9 cellular contexts compared by ENCODE assay signal in genomic region chr2:19361325-19361990, GRCh38. TPM values are rescaled to one million over a fixed set of nuclear protein-coding genes. Genes with fewer than 3 reads are reported as not detected.
DNase-seq lines count a peak whose midpoint lies in the region; ATAC-seq and TF ChIP-seq lines count a peak whose summit lies in the region.
"Had no signal": no experiment of that assay in that cellular context is flagged by ENCODE, and none has a peak within 500 bp of the region (broad histone marks: within the 10 kb centered on the region; RNA-seq: fewer than 3 reads in every experiment).

No MANE protein-coding gene starts in this region.

- no peak overlapping the region for H3K27ac Mint-ChIP-seq in activated naive CD8-positive, alpha-beta T cell treated with anti-CD3 and anti-CD28 coated beads, Interleukin-2, amount 50 U/mL, for 24 hours

- H3K4me3 ChIP-seq in iPS-18c (ENCODE audit: insufficient read depth, low read depth, low read length): peak overlapping the region; percentile 29; the same call in 1 of the 2 replicates
- peak overlapping the region; percentile 69 to 82 (median 74) for H3K4me3 ChIP-seq in skeletal muscle tissue (ENCODE audit: low read length in 3 of 3)

- peaks cover 39% of the 10 kb centered on the region for H3K4me1 Mint-ChIP-seq in activated naive CD8-positive, alpha-beta T cell treated with anti-CD3 and anti-CD28 coated beads, Interleukin-2, amount 50 U/mL, for 24 hours

- no peak for ATAC-seq in activated naive CD8-positive, alpha-beta T cell treated with anti-CD3 and anti-CD28 coated beads, Interleukin-2, amount 50 U/mL, for 24 hours
- ATAC-seq: HCT116 had no signal

- in situ Hi-C loops in GM13977 (cut with MboI; ENCODE audit: low pct_unique_long_range_greater_than_20kb, low sequenced_read_pairs, unreplicated experiment): loop anchor here (25.0 kb wide), 2 partner anchors 599 to 849 kb away; no protein-coding TSS in a partner anchor

- peak overlapping the region; percentile 48 to 74 (median 66) for H3K9ac ChIP-seq in skeletal muscle tissue (ENCODE audit: low read depth in 1 of 3, low read length in 3 of 3)

- peak; percentile 26 for DNase-seq in GM13977 (ENCODE audit: low spot score)
- no peak for DNase-seq in activated naive CD8-positive, alpha-beta T cell treated with anti-CD3 and anti-CD28 coated beads, Interleukin-2, amount 50 U/mL, for 24 hours
- no peak for DNase-seq in NCI-H446 (lab: John Stamatoyannopoulos, UW)
- DNase-seq in globus pallidus (ENCODE audit: low spot score): no peak
- no peak for DNase-seq in NCI-H2227 treated with DMSO at 0.1 percent for 48 hours (lab: John Stamatoyannopoulos, UW)
- DNase-seq in NCI-H2107 (lab: John Stamatoyannopoulos, UW): no peak

- TF ChIP-seq CTCF in GM13977 (IDR thresholded peaks at IDR 0.05; ENCODE audit: extremely low read depth, insufficient read depth, missing control alignments): no peak

- H3K27me3 Mint-ChIP-seq in activated naive CD8-positive, alpha-beta T cell treated with anti-CD3 and anti-CD28 coated beads, Interleukin-2, amount 50 U/mL, for 24 hours: peaks cover 70% of the 10 kb centered on the region

- peaks cover 14 to 29% (median 16%) of the 10 kb centered on the region in 3 donors for H3K27me3 ChIP-seq in skeletal muscle tissue (ENCODE audit: control insufficient read depth in 3 of 3, insufficient read depth in 3 of 3, low read length in 3 of 3)

- no peaks in the 10 kb centered on the region for H3K36me3 ChIP-seq in skeletal muscle tissue (ENCODE audit: control insufficient read depth in 3 of 3, insufficient read depth in 3 of 3, low read length in 3 of 3)

- peaks cover 26 to 39% (median 36%) of the 10 kb centered on the region in 3 donors for H3K4me1 ChIP-seq in skeletal muscle tissue (ENCODE audit: control insufficient read depth in 3 of 3, insufficient read depth in 3 of 3, low read length in 3 of 3)

- no peaks in the 10 kb centered on the region for H3K36me3 Mint-ChIP-seq in activated naive CD8-positive, alpha-beta T cell treated with anti-CD3 and anti-CD28 coated beads, Interleukin-2, amount 50 U/mL, for 24 hours (ENCODE audit: low read depth)

- peak overlapping the region; percentile 91 for H3K4me3 Mint-ChIP-seq in activated naive CD8-positive, alpha-beta T cell treated with anti-CD3 and anti-CD28 coated beads, Interleukin-2, amount 50 U/mL, for 24 hours

- peaks cover 3% of the 10 kb centered on the region for H3K9me3 ChIP-seq in iPS-18c (ENCODE audit: control insufficient read depth, insufficient read depth, low read length)
- no peaks in the 10 kb centered on the region for H3K9me3 ChIP-seq in skeletal muscle tissue (ENCODE audit: control insufficient read depth in 3 of 3, low read length in 3 of 3)

- no peaks in the 10 kb centered on the region for H3K9me3 Mint-ChIP-seq in activated naive CD8-positive, alpha-beta T cell treated with anti-CD3 and anti-CD28 coated beads, Interleukin-2, amount 50 U/mL, for 24 hours

- no peak overlapping the region for H3K27ac ChIP-seq in skeletal muscle tissue (ENCODE audit: low read depth, low read length)

RNA-seq across cellular contexts. Expression of gene OSR1, which starts 3.0 kb away (rescaled TPM):
- 10.4 TPM for total RNA-seq in skeletal muscle tissue
